11 cellular contexts compared by ENCODE assay signal in genomic region chrX:111719426-111720210, GRCh38. TPM values are rescaled to one million over a fixed set of nuclear protein-coding genes. Genes with fewer than 3 reads are reported as not detected.
A peak's percentile ranks its signal among the peaks of the same experiment; 100 is the strongest.
DNase-seq lines count a peak whose midpoint lies in the region; ATAC-seq and TF ChIP-seq lines count a peak whose summit lies in the region.
"Had no signal": no experiment of that assay in that cellular context is flagged by ENCODE, and none has a peak within 500 bp of the region (broad histone marks: within the 10 kb centered on the region; RNA-seq: fewer than 3 reads in every experiment).

No MANE protein-coding gene starts in this region.

- H3K4me3 ChIP-seq in cardiac muscle cell (no peak overlapping the region), right cardiac atrium (ENCODE audit: low read length) (no peak overlapping the region), fibroblast of pulmonary artery (replicated peaks; ENCODE audit: low read depth, low read length) (no peak overlapping the region)

- H3K9me3 Mint-ChIP-seq in type B pancreatic cell, result no peaks in the 10 kb centered on the region
- no peaks in the 10 kb centered on the region for H3K9me3 Mint-ChIP-seq in activated T-cell treated with anti-CD3 and anti-CD28 coated beads, Interleukin-2, amount 50 U/mL, for 72 hours
- H3K9me3 Mint-ChIP-seq in activated naive CD4-positive, alpha-beta T cell treated with anti-CD3 and anti-CD28 coated beads, Interleukin-2, amount 10 ng/mL, durations not matched to agents 7 days and 5 days, result no peaks in the 10 kb centered on the region
- H3K9me3 Mint-ChIP-seq: T-cell had no signal

- no peaks in the 10 kb centered on the region for H3K27me3 Mint-ChIP-seq in type B pancreatic cell
- no peaks in the 10 kb centered on the region for H3K27me3 Mint-ChIP-seq in activated T-cell treated with anti-CD3 and anti-CD28 coated beads, Interleukin-2, amount 50 U/mL, for 72 hours (ENCODE audit: low read depth)
- no peaks in the 10 kb centered on the region for H3K27me3 Mint-ChIP-seq in activated naive CD4-positive, alpha-beta T cell treated with anti-CD3 and anti-CD28 coated beads, Interleukin-2, amount 10 ng/mL, durations not matched to agents 7 days and 5 days
- H3K27me3 Mint-ChIP-seq: activated naive CD8-positive, alpha-beta T cell; T-cell had no signal

- intact Hi-C loops in right cardiac atrium (cut with DNase I), result no loop called here

- H3K27me3 ChIP-seq in cardiac muscle cell (no peaks in the 10 kb centered on the region), right cardiac atrium (ENCODE audit: control insufficient read depth, insufficient read depth) (no peaks in the 10 kb centered on the region)

- peaks cover 22% of the 10 kb centered on the region for H3K36me3 Mint-ChIP-seq in type B pancreatic cell
- H3K36me3 Mint-ChIP-seq in activated T-cell treated with anti-CD3 and anti-CD28 coated beads, Interleukin-2, amount 50 U/mL, for 72 hours (ENCODE audit: insufficient read depth in 2 of 2), result peaks cover 0 to 11% of the 10 kb centered on the region in 2 donors
- peaks cover 8% of the 10 kb centered on the region for H3K36me3 Mint-ChIP-seq in activated naive CD4-positive, alpha-beta T cell treated with anti-CD3 and anti-CD28 coated beads, Interleukin-2, amount 10 ng/mL, durations not matched to agents 7 days and 5 days

- H3K4me3 Mint-ChIP-seq in type B pancreatic cell, result no peak overlapping the region
- no peak overlapping the region for H3K4me3 Mint-ChIP-seq in activated T-cell treated with anti-CD3 and anti-CD28 coated beads, Interleukin-2, amount 50 U/mL, for 72 hours
- H3K4me3 Mint-ChIP-seq in activated naive CD4-positive, alpha-beta T cell treated with anti-CD3 and anti-CD28 coated beads, Interleukin-2, amount 10 ng/mL, durations not matched to agents 7 days and 5 days, result no peak overlapping the region
- H3K4me3 Mint-ChIP-seq: activated naive CD8-positive, alpha-beta T cell; T-cell had no signal

- peak; percentile 24 for TF ChIP-seq CTCF in cardiac muscle cell (IDR thresholded peaks at IDR 0.05; ENCODE audit: low read depth, low read length)
- TF ChIP-seq CTCF in fibroblast of pulmonary artery (IDR thresholded peaks at IDR 0.05; ENCODE audit: low read length, missing control alignments), result peak; percentile 17
- peak; percentile 65 for TF ChIP-seq CTCF in type B pancreatic cell (conservative IDR thresholded peaks at IDR 0.05)

- H3K9me3 ChIP-seq in cardiac muscle cell (ENCODE audit: low read depth) (no peaks in the 10 kb centered on the region), right cardiac atrium (ENCODE audit: control insufficient read depth, low read length) (no peaks in the 10 kb centered on the region)

- 60% methylated on average over 5 of the region's 5 CpGs for WGBS in right cardiac atrium

- CTCF ChIA-PET in activated naive CD4-positive, alpha-beta T cell treated with anti-CD3 and anti-CD28 coated beads, Interleukin-2, amount 10 ng/mL, durations not matched to agents 7 days and 5 days (lab: Charles Lee), result interaction anchor here (1.0 to 1.7 kb wide), 3 partner anchors 10 to 24 kb away, joined by 3 to 4 read pairs (median 4); no protein-coding TSS in a partner anchor

- H3K36me3 ChIP-seq in cardiac muscle cell, result peaks cover 5% of the 10 kb centered on the region

- DNase-seq in cardiac muscle cell (ENCODE audit: low read depth in 1 of 2, low spot score in 1 of 2), result peak in 1 of 2 donors; percentile 33
- no peak for DNase-seq in right cardiac atrium
- peak; percentile 30 for DNase-seq in RKO (ENCODE audit: low spot score)
- peak; percentile 14 for DNase-seq in fibroblast of pulmonary artery (ENCODE audit: low read depth)
- no peak for DNase-seq in type B pancreatic cell (ENCODE audit: extremely low spot score, unreplicated experiment)
- no peak for DNase-seq in activated T-cell treated with anti-CD3 and anti-CD28 coated beads, Interleukin-2, amount 50 U/mL, for 72 hours
- no peak for DNase-seq in activated naive CD4-positive, alpha-beta T cell treated with anti-CD3 and anti-CD28 coated beads, Interleukin-2, amount 10 ng/mL, durations not matched to agents 7 days and 5 days
- DNase-seq: stimulated activated CD4-positive, alpha-beta T cell treated with anti-CD3 and anti-CD28 coated beads, Interleukin-12 subunit alpha, Interleukin-12 subunit beta, amount 100 ng/mL, for 4 hours; T-cell had no signal

- ATAC-seq in right cardiac atrium, result no peak
- no peak for ATAC-seq in activated T-cell treated with anti-CD3 and anti-CD28 coated beads, Interleukin-2, amount 50 U/mL, for 72 hours (replicated peaks in 1 of 2)
- no peak for ATAC-seq in HG02840 (IDR thresholded peaks at IDR 0.05; ENCODE audit: low FRiP score, unreplicated experiment)
- ATAC-seq: T-cell had no signal

- no peak overlapping the region for H3K27ac Mint-ChIP-seq in type B pancreatic cell
- H3K27ac Mint-ChIP-seq in activated T-cell treated with anti-CD3 and anti-CD28 coated beads, Interleukin-2, amount 50 U/mL, for 72 hours, result no peak overlapping the region
- no peak overlapping the region for H3K27ac Mint-ChIP-seq in activated naive CD4-positive, alpha-beta T cell treated with anti-CD3 and anti-CD28 coated beads, Interleukin-2, amount 10 ng/mL, durations not matched to agents 7 days and 5 days
- H3K27ac Mint-ChIP-seq: activated naive CD8-positive, alpha-beta T cell; T-cell had no signal

- H3K27ac ChIP-seq in cardiac muscle cell (peak overlapping the region; percentile 59), right cardiac atrium (ENCODE audit: low read length) (no peak overlapping the region)

- H3K4me1 Mint-ChIP-seq in type B pancreatic cell (ENCODE audit: unreplicated experiment), result no peaks in the 10 kb centered on the region
- H3K4me1 Mint-ChIP-seq in activated T-cell treated with anti-CD3 and anti-CD28 coated beads, Interleukin-2, amount 50 U/mL, for 72 hours (ENCODE audit: low read depth), result no peaks in the 10 kb centered on the region
- no peaks in the 10 kb centered on the region for H3K4me1 Mint-ChIP-seq in activated naive CD4-positive, alpha-beta T cell treated with anti-CD3 and anti-CD28 coated beads, Interleukin-2, amount 10 ng/mL, durations not matched to agents 7 days and 5 days
- H3K4me1 Mint-ChIP-seq: T-cell had no signal

- H3K4me1 ChIP-seq in cardiac muscle cell (ENCODE audit: low read depth) (no peaks in the 10 kb centered on the region), right cardiac atrium (ENCODE audit: control insufficient read depth, insufficient read depth, low read length) (no peaks in the 10 kb centered on the region)

RNA-seq across cellular contexts. Expression of gene ALG13, which starts 38.6 kb away (rescaled TPM):
- total RNA-seq in cardiac muscle cell, result 25.4 and 33.5 TPM in 2 replicates
- 43.6 and 48.9 TPM in 2 replicates for polyA plus RNA-seq in cardiac muscle cell
- 10 to 100 TPM; 20.9 to 25.8 (median 23.5) TPM for total RNA-seq in right cardiac atrium
- polyA plus RNA-seq in right cardiac atrium, result 14.8 TPM
- 67.2 and 71.8 TPM in 2 replicates for total RNA-seq in type B pancreatic cell (ENCODE audit: low replicate concordance)
- 100 to 1,000 TPM in 1 of 2 donors, 10 to 100 TPM in 1; 63.8 to 112 TPM for total RNA-seq in activated T-cell treated with anti-CD3 and anti-CD28 coated beads, Interleukin-2, amount 50 U/mL, for 72 hours

Comparison
In these comparisons a context has a peak if more than half of its experiments do, and no peak if none do; other contexts are left out.
1. DNase-seq: peak in RKO (single experiment) and fibroblast of pulmonary artery (single experiment); none in right cardiac atrium (0 of 3), type B pancreatic cell (single experiment), activated T-cell treated with anti-CD3 and anti-CD28 coated beads, Interleukin-2, amount 50 U/mL, for 72 hours (0 of 2) and activated naive CD4-positive, alpha-beta T cell treated with anti-CD3 and anti-CD28 coated beads, Interleukin-2, amount 10 ng/mL, durations not matched to agents 7 days and 5 days (single experiment).
2. Peak in every context shown above with its lines, with median percentiles within 50 percentile points of each other: CTCF ChIP-seq.